In the genomic region with DNA sequence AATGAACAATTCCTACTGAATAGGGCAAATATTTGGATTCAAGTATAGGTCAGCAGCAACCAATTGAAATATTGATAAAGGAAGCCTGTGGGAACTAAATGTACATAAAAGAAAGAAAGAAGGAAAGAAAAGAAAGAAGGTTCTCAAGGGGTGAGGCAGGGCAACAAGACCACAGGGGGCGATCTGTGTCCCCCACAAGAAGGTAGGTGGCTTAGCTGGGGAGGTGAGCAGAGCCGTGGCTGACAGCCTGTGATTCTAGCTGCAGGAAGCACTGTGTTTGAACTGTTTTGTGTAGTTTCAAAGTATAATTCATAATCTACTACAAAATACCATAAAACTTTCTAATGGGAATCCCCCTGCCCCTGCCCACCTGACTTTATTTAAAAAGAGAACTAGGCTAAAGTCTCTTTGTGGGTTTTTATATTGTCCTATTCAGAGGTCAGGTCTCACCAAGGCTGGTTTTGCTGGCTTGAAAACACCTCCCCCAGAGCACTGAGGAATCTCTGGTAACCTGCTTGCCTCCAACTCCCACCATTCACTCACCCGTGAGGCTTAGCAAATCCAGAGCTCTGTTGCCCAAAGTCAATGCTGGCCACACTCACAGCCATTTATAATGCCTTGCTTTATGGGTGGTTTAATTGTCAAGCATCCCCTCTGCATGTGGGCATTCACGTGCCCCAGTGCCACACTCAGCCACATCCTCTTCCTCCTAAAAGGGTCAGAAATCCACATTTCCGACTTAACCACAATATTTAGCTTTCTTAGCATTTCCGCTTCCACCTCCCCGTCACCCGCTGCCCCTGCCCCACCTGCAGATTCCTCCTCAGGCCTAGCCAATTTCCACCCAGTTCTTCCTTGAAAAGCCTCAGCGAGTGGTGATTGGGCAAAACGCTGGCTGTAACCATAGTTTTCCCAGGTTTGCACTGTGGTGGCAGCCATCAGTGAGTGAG, we compare ENCODE assay signal across 1 cellular context.
TF ChIP-seq lines count a peak whose summit lies in the region.

No MANE protein-coding gene starts in this region.

TF ChIP-seq in H1, 55 proteins besides CTCF, POLR2A, EP300 and RAD21:
- no peak for TF ChIP-seq TEAD4 (IDR thresholded peaks at IDR 0.05; ENCODE audit: low read depth, low read length)
- no peak for TF ChIP-seq POU5F1 (IDR thresholded peaks at IDR 0.05; ENCODE audit: low read depth, low read length)
- no peak for TF ChIP-seq JUND (IDR thresholded peaks at IDR 0.05; ENCODE audit: low read length)
- TF ChIP-seq SAP30 (IDR thresholded peaks at IDR 0.05; ENCODE audit: insufficient read depth, insufficient replicate concordance, low read length) = no peak
- no peak for TF ChIP-seq NRF1 (IDR thresholded peaks at IDR 0.05; ENCODE audit: low read depth, low read length)
- no peak for TF ChIP-seq SUZ12 (IDR thresholded peaks at IDR 0.05; ENCODE audit: low read length)
- TF ChIP-seq CHD2 (IDR thresholded peaks at IDR 0.05; ENCODE audit: low read length) = no peak
- no peak for TF ChIP-seq EZH2 (IDR thresholded peaks at IDR 0.05; ENCODE audit: low read depth, low read length, severe bottlenecking)
- TF ChIP-seq EGR1 (IDR thresholded peaks at IDR 0.05; ENCODE audit: borderline replicate concordance, low read depth, low read length) = no peak
- TF ChIP-seq GABPA (IDR thresholded peaks at IDR 0.05; ENCODE audit: borderline replicate concordance, insufficient read depth, low read length) = no peak
- no peak for TF ChIP-seq RNF2 (IDR thresholded peaks at IDR 0.05; ENCODE audit: borderline replicate concordance, low read depth, low read length, missing control alignments, poor library complexity, severe bottlenecking)
- no peak for TF ChIP-seq CBX8 (IDR thresholded peaks at IDR 0.05; ENCODE audit: borderline replicate concordance, low read depth, low read length)
- TF ChIP-seq KDM1A (IDR thresholded peaks at IDR 0.05; ENCODE audit: borderline replicate concordance, low read length) = no peak
- TF ChIP-seq JUN (IDR thresholded peaks at IDR 0.05; ENCODE audit: low read depth, low read length) = no peak
- TF ChIP-seq TBP (IDR thresholded peaks at IDR 0.05; ENCODE audit: low read depth, low read length) = no peak
- TF ChIP-seq CREB1 (IDR thresholded peaks at IDR 0.05) = no peak
- TF ChIP-seq SP4 (IDR thresholded peaks at IDR 0.05; ENCODE audit: low read length) = no peak
